Comparison of ENCODE assay signal across 8 cellular contexts in genomic region chr14:105473677-105474477, GRCh38. TPM values are rescaled to one million over a fixed set of nuclear protein-coding genes. Genes with fewer than 3 reads are reported as not detected.
DNase-seq lines count a peak whose midpoint lies in the region; ATAC-seq and TF ChIP-seq lines count a peak whose summit lies in the region.

No MANE protein-coding gene starts in this region.

- under 1% methylated on average over 45 of the region's 60 CpGs for WGBS in prostate gland

- in situ Hi-C loops in astrocyte of the cerebellum (cut with HindIII; ENCODE audit: low sequenced_read_pairs), result no loop called here

- intact Hi-C loops in prostate gland (cut with DNase I), result no loop called here

- peaks cover 2% of the 10 kb centered on the region for H3K36me3 Mint-ChIP-seq in T-helper 17 cell (ENCODE audit: low read depth)

- peak overlapping the region; percentile 89 to 93 for H3K27ac ChIP-seq in right atrium auricular region
- H3K27ac ChIP-seq in prostate gland, result peak overlapping the region; percentile 75 to 81

- H3K9me3 ChIP-seq in T-helper 17 cell (ENCODE audit: control insufficient read depth, low read length, poor library complexity, severe bottlenecking) (no peaks in the 10 kb centered on the region), right atrium auricular region (no peaks in the 10 kb centered on the region), prostate gland (no peaks in the 10 kb centered on the region)

- TF ChIP-seq POLR2A in prostate gland (IDR thresholded peaks at IDR 0.05), result peak; percentile 31

- peaks cover 13% of the 10 kb centered on the region for H3K36me3 ChIP-seq in right atrium auricular region
- no peaks in the 10 kb centered on the region for H3K36me3 ChIP-seq in prostate gland

- no peaks in the 10 kb centered on the region for H3K27me3 ChIP-seq in right atrium auricular region
- no peaks in the 10 kb centered on the region for H3K27me3 ChIP-seq in prostate gland (replicated peaks; ENCODE audit: insufficient read depth)

- H3K4me1 ChIP-seq in right atrium auricular region (peaks cover 0 to 77% of the 10 kb centered on the region in 2 donors), prostate gland (replicated peaks) (peaks cover 44% of the 10 kb centered on the region)

- DNase-seq in ELR (ENCODE audit: low read depth), result peak; percentile 83
- DNase-seq in NCI-H1105 (lab: John Stamatoyannopoulos, UW), result peak; percentile 92
- DNase-seq in T-helper 17 cell, result peak; percentile 57 to 87 (median 86)
- DNase-seq in astrocyte of the cerebellum (ENCODE audit: low read depth), result peak; percentile 74
- peak; percentile 97 for DNase-seq in right atrium auricular region (ENCODE audit: low spot score)
- peak; percentile 87 for DNase-seq in prostate gland (ENCODE audit: low spot score)

- peaks cover 6% of the 10 kb centered on the region for H3K4me1 Mint-ChIP-seq in T-helper 17 cell

- TF ChIP-seq CTCF in astrocyte of the cerebellum (IDR thresholded peaks at IDR 0.05; ENCODE audit: low read depth, low read length, missing control alignments), result no peak
- TF ChIP-seq CTCF in right atrium auricular region (IDR thresholded peaks at IDR 0.05), result no peak
- no peak for TF ChIP-seq CTCF in prostate gland (IDR thresholded peaks at IDR 0.05)

- H3K27ac Mint-ChIP-seq in T-helper 17 cell, result peak overlapping the region; percentile 49

- peak overlapping the region; percentile 83 for H3K4me3 Mint-ChIP-seq in T-helper 17 cell

- H3K4me3 ChIP-seq in astrocyte of the cerebellum (ENCODE audit: low read depth, low read length) (peak overlapping the region; percentile 47), right atrium auricular region (peak overlapping the region; percentile 50 to 64), prostate gland (peak overlapping the region; percentile 50 to 73)

- no peaks in the 10 kb centered on the region for H3K27me3 Mint-ChIP-seq in T-helper 17 cell

- ATAC-seq in T-helper 17 cell, result peak; percentile 73
- ATAC-seq in HG03095 (IDR thresholded peaks at IDR 0.05; ENCODE audit: unreplicated experiment), result no peak
- ATAC-seq in HG03378 (IDR thresholded peaks at IDR 0.05; ENCODE audit: unreplicated experiment), result no peak

RNA-seq across cellular contexts. Expression of gene CRIP2, which starts 0.7 kb away (rescaled TPM):
- total RNA-seq in T-helper 17 cell (10 to 100 TPM; 51.6 to 58.8 TPM), right atrium auricular region (1,000 to 10,000 TPM in 1 of 2 donors, 100 to 1,000 TPM in 1; 831 to 1,272 TPM), prostate gland (100 to 1,000 TPM in 1 of 2 donors, 10 to 100 TPM in 1; 86.7 to 134 TPM)

RNA-seq across cellular contexts. Expression of gene CRIP1, which starts 12.8 kb away (rescaled TPM):
- total RNA-seq in T-helper 17 cell (100 to 1,000 TPM; 451 to 842 TPM), right atrium auricular region (10 to 100 TPM; 42.9 to 79.2 TPM), prostate gland (10 to 100 TPM in 1 of 2 donors, 1 to 10 TPM in 1; 4.2 to 22.0 TPM)

RNA-seq across cellular contexts. Expression of gene TEDC1, which starts 17.2 kb away (rescaled TPM):
- total RNA-seq in T-helper 17 cell, result 100 to 1,000 TPM; 141 to 361 TPM
- total RNA-seq in right atrium auricular region, result 1 to 10 TPM; 3.5 to 3.9 TPM
- 1 to 10 TPM; 7.5 to 8.9 TPM for total RNA-seq in prostate gland

RNA-seq across cellular contexts. Expression of gene TMEM121, which starts 52.5 kb away (rescaled TPM):
- total RNA-seq in T-helper 17 cell, result 1 to 10 TPM in 1 of 2 donors, under 1 TPM in 1; 0.85 to 2.6 TPM
- total RNA-seq in right atrium auricular region, result 1 to 10 TPM; 3.4 to 5.8 TPM
- 10 to 100 TPM; 11.1 to 15.7 TPM for total RNA-seq in prostate gland

RNA-seq across cellular contexts. Expression of gene MTA1, which starts 54.2 kb away (rescaled TPM):
- total RNA-seq in T-helper 17 cell (10 to 100 TPM; 99.0 to 99.7 TPM), right atrium auricular region (10 to 100 TPM; 51.9 to 61.7 TPM), prostate gland (100 to 1,000 TPM in 1 of 2 donors, 10 to 100 TPM in 1; 58.9 to 155 TPM)

Comparison
In these comparisons a context has a peak if more than half of its experiments do, and no peak if none do; other contexts are left out.
1. RNA of gene CRIP2, which starts 0.7 kb away (total RNA-seq): 831 to 1,272 TPM in right atrium auricular region; 86.7 to 134 TPM in prostate gland and 51.6 to 58.8 TPM in T-helper 17 cell; every median in the first group is over 4 times any median in the second.
2. RNA of gene CRIP1, which starts 12.8 kb away (total RNA-seq): 451 to 842 TPM in T-helper 17 cell; 42.9 to 79.2 TPM in right atrium auricular region and 4.2 to 22.0 TPM in prostate gland; every median in the first group is over 4 times any median in the second.
3. RNA of gene TEDC1, which starts 17.2 kb away (total RNA-seq): 141 to 361 TPM in T-helper 17 cell; 7.5 to 8.9 TPM in prostate gland and 3.5 to 3.9 TPM in right atrium auricular region; every median in the first group is over 10 times any median in the second.
4. Peak in every context shown above with its lines, with median percentiles within 50 percentile points of each other: DNase-seq and H3K4me3 ChIP-seq.